In the genomic region with DNA sequence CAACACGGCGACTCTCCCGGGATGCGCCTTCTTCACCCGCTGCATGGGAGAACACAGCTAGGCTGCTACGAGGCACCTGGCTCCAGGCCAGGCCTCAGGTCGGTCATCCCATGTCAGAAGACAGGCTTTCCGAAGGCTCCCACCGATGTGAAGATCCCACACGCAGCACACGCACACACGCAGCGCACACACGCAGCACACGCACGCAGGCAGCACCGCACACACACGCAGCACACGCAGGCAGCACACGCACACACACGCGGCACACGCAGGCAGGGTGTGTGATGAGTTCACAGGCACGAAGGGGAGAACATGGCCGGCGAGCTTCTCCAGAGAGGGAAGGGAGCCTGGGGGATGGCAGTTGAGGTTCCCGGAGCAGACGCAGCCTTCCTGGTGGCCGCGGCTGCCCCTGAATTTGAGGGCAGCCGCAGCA, we compare ENCODE assay signal across 1 cellular context.
TF ChIP-seq lines count a peak whose summit lies in the region.

No MANE protein-coding gene starts in this region.

TF ChIP-seq in HepG2, 621 proteins besides CTCF, POLR2A, EP300 and RAD21:
- TF ChIP-seq, protein P1, sequence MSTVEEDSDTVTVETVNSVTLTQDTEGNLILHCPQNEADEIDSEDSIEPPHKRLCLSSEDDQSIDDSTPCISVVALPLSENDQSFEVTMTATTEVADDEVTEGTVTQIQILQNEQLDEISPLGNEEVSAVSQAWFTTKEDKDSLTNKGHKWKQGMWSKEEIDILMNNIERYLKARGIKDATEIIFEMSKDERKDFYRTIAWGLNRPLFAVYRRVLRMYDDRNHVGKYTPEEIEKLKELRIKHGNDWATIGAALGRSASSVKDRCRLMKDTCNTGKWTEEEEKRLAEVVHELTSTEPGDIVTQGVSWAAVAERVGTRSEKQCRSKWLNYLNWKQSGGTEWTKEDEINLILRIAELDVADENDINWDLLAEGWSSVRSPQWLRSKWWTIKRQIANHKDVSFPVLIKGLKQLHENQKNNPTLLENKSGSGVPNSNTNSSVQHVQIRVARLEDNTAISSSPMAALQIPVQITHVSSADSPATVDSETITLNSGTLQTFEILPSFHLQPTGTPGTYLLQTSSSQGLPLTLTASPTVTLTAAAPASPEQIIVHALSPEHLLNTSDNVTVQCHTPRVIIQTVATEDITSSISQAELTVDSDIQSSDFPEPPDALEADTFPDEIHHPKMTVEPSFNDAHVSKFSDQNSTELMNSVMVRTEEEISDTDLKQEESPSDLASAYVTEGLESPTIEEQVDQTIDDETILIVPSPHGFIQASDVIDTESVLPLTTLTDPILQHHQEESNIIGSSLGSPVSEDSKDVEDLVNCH (CRISPR knock-in tag; IDR thresholded peaks at IDR 0.05) = no peak
- TF ChIP-seq BRCA1 (CRISPR knock-in tag; IDR thresholded peaks at IDR 0.05) (no peak), MTA3 (CRISPR knock-in tag; IDR thresholded peaks at IDR 0.05) (no peak), NCOA5 (CRISPR knock-in tag; IDR thresholded peaks at IDR 0.05) (no peak), ZNF609 (CRISPR knock-in tag; IDR thresholded peaks at IDR 0.05; ENCODE audit: borderline replicate concordance) (no peak), FOXJ3 (CRISPR knock-in tag; IDR thresholded peaks at IDR 0.05; ENCODE audit: borderline replicate concordance) (no peak), POGZ (CRISPR knock-in tag; IDR thresholded peaks at IDR 0.05) (no peak)
